In the genomic region with DNA sequence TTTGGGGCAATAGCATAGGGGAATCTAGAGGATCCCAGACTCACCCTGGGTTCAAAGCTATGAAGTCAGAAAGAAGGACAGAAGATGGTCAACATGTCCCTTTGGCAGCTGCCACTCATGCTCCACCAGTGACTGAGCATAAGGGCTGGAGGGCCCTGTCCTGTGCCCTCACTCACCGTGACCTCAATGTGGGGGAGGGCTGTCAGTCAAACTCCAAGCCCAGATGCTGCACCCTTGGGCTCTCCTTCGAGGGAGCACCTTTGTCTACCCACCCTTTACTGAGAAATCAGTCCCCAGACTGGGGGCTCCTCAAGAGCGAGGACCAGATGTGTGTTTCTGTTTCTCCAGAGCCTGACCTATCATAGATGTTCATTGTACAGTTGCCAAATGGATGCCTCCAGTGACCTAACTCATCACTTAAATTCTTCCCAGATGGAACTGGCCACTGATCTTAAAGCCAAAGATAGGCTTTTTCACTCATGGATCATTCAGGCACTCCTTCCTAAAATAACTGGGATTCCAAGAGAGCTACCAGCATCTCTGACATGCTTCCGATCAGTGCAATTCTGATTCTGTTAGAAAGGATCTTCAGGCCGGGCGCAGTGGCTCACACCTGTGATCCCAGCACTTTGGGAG, we compare ENCODE assay signal across 1 cellular context.
TF ChIP-seq lines count a peak whose summit lies in the region.

No MANE protein-coding gene starts in this region.

TF ChIP-seq in K562, 482 proteins besides CTCF, POLR2A, EP300 and RAD21 (continued from another document):
- TF ChIP-seq POLR3A (IDR thresholded peaks at IDR 0.05; ENCODE audit: borderline replicate concordance, extremely low read depth, insufficient read depth, insufficient read length) (no peak), RBM14 (IDR thresholded peaks at IDR 0.05; ENCODE audit: borderline replicate concordance, insufficient read depth, low read depth, low read length) (no peak), MEF2D (tag; conservative IDR thresholded peaks at IDR 0.05; ENCODE audit: low read depth) (no peak)
TF ChIP-seq in K562: peak in this region for 1.
